Comparison of ENCODE assay signal across 8 cellular contexts in genomic region chr9:70418822-70419545, GRCh38. TPM values are rescaled to one million over a fixed set of nuclear protein-coding genes. Genes with fewer than 3 reads are reported as not detected.
DNase-seq lines count a peak whose midpoint lies in the region; ATAC-seq and TF ChIP-seq lines count a peak whose summit lies in the region.

No MANE protein-coding gene starts in this region.

- peaks cover 37% of the 10 kb centered on the region for H3K4me1 Mint-ChIP-seq in activated naive CD8-positive, alpha-beta T cell treated with anti-CD3 and anti-CD28 coated beads, Interleukin-2, amount 10 ng/mL, durations not matched to agents 7 days and 5 days

- H3K27ac ChIP-seq in ovary = peak overlapping the region; percentile 97 to 100
- peak overlapping the region; percentile 100 for H3K27ac ChIP-seq in thyroid gland

- H3K4me1 ChIP-seq in ovary (ENCODE audit: insufficient read depth) (peaks cover 16% of the 10 kb centered on the region), thyroid gland (peaks cover 48 to 59% of the 10 kb centered on the region in 2 donors)

- H3K4me3 ChIP-seq in GM06990 (replicated peaks; ENCODE audit: low read depth, low read length) (peak overlapping the region; percentile 63), ovary (peak overlapping the region; percentile 60), thyroid gland (replicated peaks in 1 of 3) (peak overlapping the region in 2 of 3 donors; percentile 13 to 32)

- no peaks in the 10 kb centered on the region for H3K36me3 Mint-ChIP-seq in activated naive CD8-positive, alpha-beta T cell treated with anti-CD3 and anti-CD28 coated beads, Interleukin-2, amount 10 ng/mL, durations not matched to agents 7 days and 5 days

- no peaks in the 10 kb centered on the region for H3K36me3 ChIP-seq in GM06990 (ENCODE audit: control insufficient read depth, insufficient read depth, low read length)
- no peaks in the 10 kb centered on the region for H3K36me3 ChIP-seq in ovary
- no peaks in the 10 kb centered on the region for H3K36me3 ChIP-seq in thyroid gland

- DNase-seq in GM06990 (ENCODE audit: extremely low read depth, insufficient read length) = peak; percentile 90
- peak; percentile 55 for DNase-seq in NCI-H1105 (lab: John Stamatoyannopoulos, UW)
- DNase-seq in activated naive CD8-positive, alpha-beta T cell treated with anti-CD3 and anti-CD28 coated beads, Interleukin-2, amount 10 ng/mL, durations not matched to agents 7 days and 5 days = peak; percentile 93
- DNase-seq in head of caudate nucleus = peak; percentile 85 to 97 (median 93)
- peak; percentile 92 to 98 (median 96) for DNase-seq in ovary
- DNase-seq in thyroid gland = peak; percentile 98

- H3K9me3 ChIP-seq in ovary (no peaks in the 10 kb centered on the region), thyroid gland (no peaks in the 10 kb centered on the region)

- TF ChIP-seq CTCF in GM06990 (IDR thresholded peaks at IDR 0.05; ENCODE audit: insufficient read depth, low read length, poor library complexity, severe bottlenecking) = no peak
- TF ChIP-seq CTCF in ovary (IDR thresholded peaks at IDR 0.05) = peak in 1 of 3 donors; percentile 40
- no peak for TF ChIP-seq CTCF in thyroid gland (IDR thresholded peaks at IDR 0.05)

- H3K27me3 Mint-ChIP-seq in activated naive CD8-positive, alpha-beta T cell treated with anti-CD3 and anti-CD28 coated beads, Interleukin-2, amount 10 ng/mL, durations not matched to agents 7 days and 5 days = no peaks in the 10 kb centered on the region

- peak overlapping the region; percentile 99 for H3K27ac Mint-ChIP-seq in activated naive CD8-positive, alpha-beta T cell treated with anti-CD3 and anti-CD28 coated beads, Interleukin-2, amount 10 ng/mL, durations not matched to agents 7 days and 5 days

- H3K9me3 Mint-ChIP-seq in activated naive CD8-positive, alpha-beta T cell treated with anti-CD3 and anti-CD28 coated beads, Interleukin-2, amount 10 ng/mL, durations not matched to agents 7 days and 5 days = no peaks in the 10 kb centered on the region

- ATAC-seq in HG02610 (IDR thresholded peaks at IDR 0.05; ENCODE audit: unreplicated experiment) = peak; percentile 48
- ATAC-seq in SK-N-SH treated with all-trans-retinoic acid at 6 μM for 48 hours = peak; percentile 70
- ATAC-seq in activated naive CD8-positive, alpha-beta T cell treated with anti-CD3 and anti-CD28 coated beads, Interleukin-2, amount 10 ng/mL, durations not matched to agents 7 days and 5 days (ENCODE audit: low read depth) = peak; percentile 44

- TF ChIP-seq EP300 in ovary (IDR thresholded peaks at IDR 0.05) = peak; percentile 100

- WGBS in ovary, 3 donors = 0% methylated on average over 48 to 65 of the region's 65 CpGs
- WGBS in thyroid gland, 2 donors = 0% methylated on average over 30 to 32 of the region's 65 CpGs

- TF ChIP-seq POLR2A in ovary (IDR thresholded peaks at IDR 0.05) (peak; percentile 87), thyroid gland (IDR thresholded peaks at IDR 0.05) (peak; percentile 55 to 93)

- POLR2A ChIA-PET in activated naive CD8-positive, alpha-beta T cell treated with anti-CD3 and anti-CD28 coated beads, Interleukin-2, amount 10 ng/mL, durations not matched to agents 7 days and 5 days (lab: Charles Lee) = interaction anchor here (0.6 to 4.7 kb wide), 17 partner anchors 7 to 659 kb away, joined by 3 to 79 read pairs (median 6); partner anchors contain the start of genes PTAR1 and SMC5

- intact Hi-C loops in head of caudate nucleus (cut with DNase I) (loop anchor here (10.0 kb wide), 1 partner anchor 164 kb away; the partner anchor contains the start of gene SMC5), ovary (cut with DNase I) (loop anchor here in 2 of 4 donors (1.0 to 10.0 kb wide), 3 partner anchors 168 to 444 kb away; no protein-coding TSS in a partner anchor), thyroid gland (cut with DNase I) (loop anchor here (10.0 kb wide), 1 partner anchor 186 kb away; no protein-coding TSS in a partner anchor)

- H3K4me3 Mint-ChIP-seq in activated naive CD8-positive, alpha-beta T cell treated with anti-CD3 and anti-CD28 coated beads, Interleukin-2, amount 10 ng/mL, durations not matched to agents 7 days and 5 days = peak overlapping the region; percentile 98

- H3K27me3 ChIP-seq in GM06990 (replicated peaks; ENCODE audit: control insufficient read depth, insufficient read depth, low read length) = peaks cover 2% of the 10 kb centered on the region; the same call in 1 of the 2 replicates
- H3K27me3 ChIP-seq in ovary = no peaks in the 10 kb centered on the region
- H3K27me3 ChIP-seq in thyroid gland = no peaks in the 10 kb centered on the region

TF ChIP-seq in SK-N-SH treated with all-trans-retinoic acid at 6 μM for 48 hours, 23 proteins besides CTCF, POLR2A, EP300 and RAD21:
- TF ChIP-seq CSDC2 (CRISPR knock-in tag; IDR thresholded peaks at IDR 0.05) (no peak), TCF4 (CRISPR knock-in tag; IDR thresholded peaks at IDR 0.05; ENCODE audit: borderline replicate concordance) (no peak), PATZ1 (CRISPR knock-in tag; IDR thresholded peaks at IDR 0.05; ENCODE audit: borderline replicate concordance) (peak; percentile 65; the same call in 1 of the 2 replicates), ARNTL (CRISPR knock-in tag; IDR thresholded peaks at IDR 0.05; ENCODE audit: borderline replicate concordance, low read depth) (0 out of 2 replicates have a peak, but pooled peaks have one; percentile 60), ZNF70 (CRISPR knock-in tag; IDR thresholded peaks at IDR 0.05) (no peak)
- TF ChIP-seq, protein P1, sequence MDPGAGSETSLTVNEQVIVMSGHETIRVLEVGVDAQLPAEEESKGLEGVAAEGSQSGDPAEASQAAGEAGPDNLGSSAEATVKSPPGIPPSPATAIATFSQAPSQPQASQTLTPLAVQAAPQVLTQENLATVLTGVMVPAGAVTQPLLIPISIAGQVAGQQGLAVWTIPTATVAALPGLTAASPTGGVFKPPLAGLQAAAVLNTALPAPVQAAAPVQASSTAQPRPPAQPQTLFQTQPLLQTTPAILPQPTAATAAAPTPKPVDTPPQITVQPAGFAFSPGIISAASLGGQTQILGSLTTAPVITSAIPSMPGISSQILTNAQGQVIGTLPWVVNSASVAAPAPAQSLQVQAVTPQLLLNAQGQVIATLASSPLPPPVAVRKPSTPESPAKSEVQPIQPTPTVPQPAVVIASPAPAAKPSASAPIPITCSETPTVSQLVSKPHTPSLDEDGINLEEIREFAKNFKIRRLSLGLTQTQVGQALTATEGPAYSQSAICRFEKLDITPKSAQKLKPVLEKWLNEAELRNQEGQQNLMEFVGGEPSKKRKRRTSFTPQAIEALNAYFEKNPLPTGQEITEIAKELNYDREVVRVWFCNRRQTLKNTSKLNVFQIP (CRISPR knock-in tag; IDR thresholded peaks at IDR 0.05; ENCODE audit: borderline replicate concordance, low read depth) = no peak

RNA-seq across cellular contexts. Expression of gene KLF9, which starts 4.5 kb away (rescaled TPM):
- 10 to 100 TPM; 16.2 TPM for total RNA-seq in activated naive CD8-positive, alpha-beta T cell treated with anti-CD3 and anti-CD28 coated beads, Interleukin-2, amount 10 ng/mL, durations not matched to agents 7 days and 5 days
- total RNA-seq in ovary = 100 to 1,000 TPM in 2 of 7 donors, 10 to 100 TPM in 5; 15.1 to 171 (median 91.0) TPM
- 10 to 100 TPM; 28.0 to 45.6 TPM for polyA plus RNA-seq in ovary
- 100 to 1,000 TPM in 3 of 4 donors, 10 to 100 TPM in 1; 96.3 to 155 (median 125) TPM for total RNA-seq in thyroid gland

Comparison
In these comparisons a context has a peak if more than half of its experiments do, and no peak if none do; other contexts are left out.
1. Peak in every context shown above with its lines: DNase-seq, ATAC-seq, H3K4me3 ChIP-seq and H3K27ac ChIP-seq.